Comparison of ENCODE assay signal across 9 cellular contexts in genomic region chr15:67117356-67117755, GRCh38. TPM values are rescaled to one million over a fixed set of nuclear protein-coding genes. Genes with fewer than 3 reads are reported as not detected.
DNase-seq lines count a peak whose midpoint lies in the region; ATAC-seq and TF ChIP-seq lines count a peak whose summit lies in the region.
"Had no signal": no experiment of that assay in that cellular context is flagged by ENCODE, and none has a peak within 500 bp of the region (broad histone marks: within the 10 kb centered on the region; RNA-seq: fewer than 3 reads in every experiment).

No MANE protein-coding gene starts in this region.

- ATAC-seq in heart left ventricle (peak in 3 of 4 donors; percentile 12 to 26 (median 21)), right cardiac atrium (no peak), lower lobe of right lung (no peak), HG03159 (IDR thresholded peaks at IDR 0.05; ENCODE audit: unreplicated experiment) (no peak)

- intact Hi-C loops in heart left ventricle (cut with DNase I) (loop anchor here in 2 of 10 donors (2.0 to 5.0 kb wide), 2 partner anchors 21 to 50 kb away; partner anchors contain the start of gene SMAD3 (in 1 of the 2)), right cardiac atrium (cut with DNase I) (no loop called here), lower lobe of right lung (cut with DNase I) (no loop called here)

- no peaks in the 10 kb centered on the region for H3K9me3 ChIP-seq in heart left ventricle
- no peaks in the 10 kb centered on the region for H3K9me3 ChIP-seq in right cardiac atrium (ENCODE audit: control insufficient read depth, low read length)
- H3K9me3 ChIP-seq in lower lobe of right lung: no peaks in the 10 kb centered on the region

- H3K36me3 ChIP-seq in heart left ventricle (no peaks in the 10 kb centered on the region), lower lobe of right lung (no peaks in the 10 kb centered on the region)

- no peak for TF ChIP-seq POLR2A in heart left ventricle (IDR thresholded peaks at IDR 0.05)

- H3K27me3 ChIP-seq in heart left ventricle (no peaks in the 10 kb centered on the region), right cardiac atrium (ENCODE audit: control insufficient read depth, insufficient read depth) (no peaks in the 10 kb centered on the region), lower lobe of right lung (ENCODE audit: low read depth) (no peaks in the 10 kb centered on the region)

- TF ChIP-seq CTCF in heart left ventricle (IDR thresholded peaks at IDR 0.05) (no peak), lower lobe of right lung (IDR thresholded peaks at IDR 0.05) (no peak)

- DNase-seq in heart left ventricle (peak in 1 of 5 donors; percentile 54), right cardiac atrium (no peak), amniotic epithelial cell (ENCODE audit: low read depth) (peak; percentile 86), lower lobe of right lung (no peak), NCI-H524 treated with DMSO at 0.1 percent for 48 hours (lab: John Stamatoyannopoulos, UW) (no peak), NCI-H2107 treated with DMSO at 0.1 percent for 48 hours (lab: John Stamatoyannopoulos, UW; ENCODE audit: unreplicated experiment) (no peak), dedifferentiated amniotic fluid mesenchymal stem cell (ENCODE audit: extremely low spot score) (no peak)
- DNase-seq: effector CD4-positive, alpha-beta T cell had no signal

- H3K27ac ChIP-seq in heart left ventricle (peak overlapping the region in 9 of 12 donors; percentile 0 to 93 (median 43)), right cardiac atrium (ENCODE audit: low read length) (no peak overlapping the region), lower lobe of right lung (peak overlapping the region; percentile 50)

- H3K4me3 ChIP-seq in heart left ventricle (no peak overlapping the region), right cardiac atrium (ENCODE audit: low read length) (no peak overlapping the region), lower lobe of right lung (no peak overlapping the region)

- peaks cover 18 to 89% (median 69%) of the 10 kb centered on the region in 12 donors for H3K4me1 ChIP-seq in heart left ventricle
- H3K4me1 ChIP-seq in right cardiac atrium (ENCODE audit: control insufficient read depth, insufficient read depth, low read length): peaks cover 24% of the 10 kb centered on the region
- H3K4me1 ChIP-seq in lower lobe of right lung: peaks cover 74% of the 10 kb centered on the region

- WGBS in heart left ventricle, 4 donors: 40 to 71% (median 50%) methylated on average over 2 to 4 of the region's 4 CpGs
- 35% methylated on average over 4 of the region's 4 CpGs for WGBS in right cardiac atrium

RNA-seq across cellular contexts. Expression of gene SMAD3, which starts 52.0 kb away (rescaled TPM):
- total RNA-seq in heart left ventricle (10 to 100 TPM; 12.1 to 34.3 (median 16.3) TPM), right cardiac atrium (10 to 100 TPM; 29.2 to 40.5 (median 30.5) TPM), lower lobe of right lung (25.7 TPM)
- polyA plus RNA-seq in heart left ventricle (1 to 10 TPM; 5.6 to 9.8 TPM), right cardiac atrium (9.9 TPM)

Comparison
In these comparisons a context has a peak if more than half of its experiments do, and no peak if none do; other contexts are left out.
1. ATAC-seq: peak in heart left ventricle (3 of 4); none in right cardiac atrium (0 of 2), lower lobe of right lung (0 of 2) and HG03159 (single experiment).